Comparison of ENCODE assay signal across 10 cellular contexts in genomic region chr13:27022571-27023311, GRCh38.
A peak's percentile ranks its signal among the peaks of the same experiment; 100 is the strongest.
DNase-seq lines count a peak whose midpoint lies in the region; ATAC-seq and TF ChIP-seq lines count a peak whose summit lies in the region.
"Had no signal": no experiment of that assay in that cellular context is flagged by ENCODE, and none has a peak within 500 bp of the region (broad histone marks: within the 10 kb centered on the region; RNA-seq: fewer than 3 reads in every experiment).

No MANE protein-coding gene starts in this region.

- no peak overlapping the region for H3K9ac ChIP-seq in HUES48 (ENCODE audit: low read depth, low read length)

- no peaks in the 10 kb centered on the region for H3K9me3 Mint-ChIP-seq in activated T-helper 1 cell treated with anti-CD3 and anti-CD28 coated beads, Interleukin-12 subunit alpha, Interleukin-12 subunit beta, Interleukin-2, Interleukin-4 antibody, amounts not matched to agents 30 ng/mL and 10 ng/mL and 1 ng/mL, durations not matched to agents 14 hours and 24 hours and 36 hours
- H3K9me3 Mint-ChIP-seq in chondrocyte (ENCODE audit: low read depth) = no peaks in the 10 kb centered on the region

- H3K36me3 Mint-ChIP-seq in activated T-helper 1 cell treated with anti-CD3 and anti-CD28 coated beads, Interleukin-12 subunit alpha, Interleukin-12 subunit beta, Interleukin-2, Interleukin-4 antibody, amounts not matched to agents 30 ng/mL and 10 ng/mL and 1 ng/mL, durations not matched to agents 14 hours and 24 hours and 36 hours (ENCODE audit: low read depth) = no peaks in the 10 kb centered on the region
- peaks cover 1% of the 10 kb centered on the region for H3K36me3 Mint-ChIP-seq in chondrocyte (ENCODE audit: low read depth)

- H3K4me1 Mint-ChIP-seq in activated T-helper 1 cell treated with anti-CD3 and anti-CD28 coated beads, Interleukin-12 subunit alpha, Interleukin-12 subunit beta, Interleukin-2, Interleukin-4 antibody, amounts not matched to agents 30 ng/mL and 10 ng/mL and 1 ng/mL, durations not matched to agents 14 hours and 24 hours and 36 hours (ENCODE audit: low read depth) = peaks cover 23% of the 10 kb centered on the region
- H3K4me1 Mint-ChIP-seq in chondrocyte (ENCODE audit: low read depth) = no peaks in the 10 kb centered on the region

- DNase-seq in AG04450 (ENCODE audit: low read depth, low spot score) = peak; percentile 67
- DNase-seq in activated T-helper 1 cell treated with anti-CD3 and anti-CD28 coated beads, Interleukin-12 subunit alpha, Interleukin-12 subunit beta, Interleukin-2, Interleukin-4 antibody, amounts not matched to agents 30 ng/mL and 10 ng/mL and 1 ng/mL, durations not matched to agents 14 hours and 24 hours and 36 hours (ENCODE audit: low spot score) = no peak
- peak; percentile 27 for DNase-seq in left kidney (ENCODE audit: low read depth, low spot score)
- no peak for DNase-seq in chondrocyte (ENCODE audit: low spot score)
- DNase-seq in cardiac septum (ENCODE audit: low spot score) = no peak
- no peak for DNase-seq in aorta
- DNase-seq: GF-D8 had no signal

- CTCF ChIA-PET in AG04450 (lab: Charles Lee) = interaction anchor here (0.5 to 2.3 kb wide), 2 partner anchors 38 to 225 kb away, joined by 4 to 6 read pairs; no protein-coding TSS in a partner anchor

- H3K9me3 ChIP-seq in AG04450 (ENCODE audit: control insufficient read depth, insufficient read depth, low read length) (peaks cover 2% of the 10 kb centered on the region; the same call in 1 of the 2 replicates), HUES48 (ENCODE audit: control insufficient read depth, insufficient read depth, low read length) (no peaks in the 10 kb centered on the region), aorta (ENCODE audit: control insufficient read depth, low read length) (no peaks in the 10 kb centered on the region)

- H3K27ac ChIP-seq in AG04450 (ENCODE audit: low read depth, low read length) (peak overlapping the region; percentile 75), HUES48 (ENCODE audit: low read depth, low read length) (peak overlapping the region; percentile 21), aorta (ENCODE audit: low read depth in 1 of 2, low read length in 2 of 2) (no peak overlapping the region)
- H3K27ac ChIP-seq: HL-60 had no signal

- H3K36me3 ChIP-seq in HUES48 (ENCODE audit: control insufficient read depth, insufficient read depth, low read length) (no peaks in the 10 kb centered on the region), aorta (ENCODE audit: control insufficient read depth in 1 of 2, insufficient read depth in 2 of 2, low read length in 1 of 2) (no peaks in the 10 kb centered on the region)

- H3K4me1 ChIP-seq in HUES48 (ENCODE audit: control insufficient read depth, insufficient read depth, low read length) = peaks cover 8% of the 10 kb centered on the region; the same call in 1 of the 2 replicates
- H3K4me1 ChIP-seq in aorta (ENCODE audit: control insufficient read depth in 1 of 2, insufficient read depth in 2 of 2, low read length in 2 of 2) = no peaks in the 10 kb centered on the region

- no peak overlapping the region for H3K4me3 ChIP-seq in AG04450 (ENCODE audit: low read depth, low read length)
- no peak overlapping the region for H3K4me3 ChIP-seq in HUES48 (ENCODE audit: low read depth, low read length)
- no peak overlapping the region for H3K4me3 ChIP-seq in aorta (ENCODE audit: low read length in 2 of 2)

- H3K27ac Mint-ChIP-seq in activated T-helper 1 cell treated with anti-CD3 and anti-CD28 coated beads, Interleukin-12 subunit alpha, Interleukin-12 subunit beta, Interleukin-2, Interleukin-4 antibody, amounts not matched to agents 30 ng/mL and 10 ng/mL and 1 ng/mL, durations not matched to agents 14 hours and 24 hours and 36 hours = peak overlapping the region; percentile 32
- no peak overlapping the region for H3K27ac Mint-ChIP-seq in chondrocyte (ENCODE audit: unreplicated experiment)

- no peak for TF ChIP-seq CTCF in AG04450 (IDR thresholded peaks at IDR 0.05; ENCODE audit: low read depth, low read length)
- no peak for TF ChIP-seq CTCF in chondrocyte (IDR thresholded peaks at IDR 0.05)

- H3K27me3 Mint-ChIP-seq in activated T-helper 1 cell treated with anti-CD3 and anti-CD28 coated beads, Interleukin-12 subunit alpha, Interleukin-12 subunit beta, Interleukin-2, Interleukin-4 antibody, amounts not matched to agents 30 ng/mL and 10 ng/mL and 1 ng/mL, durations not matched to agents 14 hours and 24 hours and 36 hours (ENCODE audit: insufficient read depth) = peaks cover 7% of the 10 kb centered on the region
- no peaks in the 10 kb centered on the region for H3K27me3 Mint-ChIP-seq in chondrocyte (ENCODE audit: low read depth)

- no peak overlapping the region for H3K4me3 Mint-ChIP-seq in activated T-helper 1 cell treated with anti-CD3 and anti-CD28 coated beads, Interleukin-12 subunit alpha, Interleukin-12 subunit beta, Interleukin-2, Interleukin-4 antibody, amounts not matched to agents 30 ng/mL and 10 ng/mL and 1 ng/mL, durations not matched to agents 14 hours and 24 hours and 36 hours
- no peak overlapping the region for H3K4me3 Mint-ChIP-seq in chondrocyte (ENCODE audit: unreplicated experiment)

- POLR2A ChIA-PET in AG04450 (lab: Yijun Ruan, JAX) = interaction anchor here (0.6 to 1.8 kb wide), 6 partner anchors 20 to 248 kb away, joined by 3 to 4 read pairs (median 4); partner anchors contain the start of gene RASL11A

- peaks cover 8% of the 10 kb centered on the region for H3K27me3 ChIP-seq in AG04450 (ENCODE audit: control insufficient read depth, insufficient read depth, low read length)
- H3K27me3 ChIP-seq in HUES48 (ENCODE audit: control insufficient read depth, insufficient read depth, low read length) = no peaks in the 10 kb centered on the region
- no peaks in the 10 kb centered on the region for H3K27me3 ChIP-seq in aorta (ENCODE audit: control insufficient read depth in 1 of 2, insufficient read depth in 2 of 2, low read length in 1 of 2)

- 57 to 64% methylated on average over 9 of the region's 9 CpGs for WGBS in aorta, 2 donors

- intact Hi-C loops in activated T-helper 1 cell treated with anti-CD3 and anti-CD28 coated beads, Interleukin-12 subunit alpha, Interleukin-12 subunit beta, Interleukin-2, Interleukin-4 antibody, amounts not matched to agents 30 ng/mL and 10 ng/mL and 1 ng/mL, durations not matched to agents 14 hours and 24 hours and 36 hours (cut with micrococcal nuclease) = loop anchor here (1.0 to 2.0 kb wide), 7 partner anchors 25 to 229 kb away; partner anchors contain the start of genes RPL21 and USP12
- intact Hi-C loops in cardiac septum (cut with DNase I) (no loop called here), aorta (cut with DNase I) (no loop called here)

- ATAC-seq in HG02642 (IDR thresholded peaks at IDR 0.05; ENCODE audit: poor library complexity, unreplicated experiment) = no peak
- ATAC-seq in aorta (ENCODE audit: low FRiP score) = no peak

Comparison
In these comparisons a context has a peak if more than half of its experiments do, and no peak if none do; other contexts are left out.
1. DNase-seq: peak in AG04450 (single experiment) and left kidney (single experiment); none in activated T-helper 1 cell treated with anti-CD3 and anti-CD28 coated beads, Interleukin-12 subunit alpha, Interleukin-12 subunit beta, Interleukin-2, Interleukin-4 antibody, amounts not matched to agents 30 ng/mL and 10 ng/mL and 1 ng/mL, durations not matched to agents 14 hours and 24 hours and 36 hours (single experiment), chondrocyte (single experiment), cardiac septum (single experiment) and aorta (0 of 2).
2. H3K27ac ChIP-seq: peak in AG04450 (single experiment) and HUES48 (single experiment); none in aorta (0 of 2).